In genomic region chr13:106799731-106800335, GRCh38 we compare ENCODE assay signal across 2 cellular contexts.
TF ChIP-seq lines count a peak whose summit lies in the region.

No MANE protein-coding gene starts in this region.

TF ChIP-seq in H1, 55 proteins besides CTCF, POLR2A, EP300 and RAD21:
- TF ChIP-seq NANOG (IDR thresholded peaks at IDR 0.05; ENCODE audit: insufficient read depth, low read depth, low read length, poor library complexity, severe bottlenecking), result no peak
- TF ChIP-seq GABPA (IDR thresholded peaks at IDR 0.05; ENCODE audit: borderline replicate concordance, insufficient read depth, low read length), result no peak
- TF ChIP-seq POLR2AphosphoS5 (IDR thresholded peaks at IDR 0.05; ENCODE audit: low read depth, low read length), result no peak
- TF ChIP-seq, protein P1, sequence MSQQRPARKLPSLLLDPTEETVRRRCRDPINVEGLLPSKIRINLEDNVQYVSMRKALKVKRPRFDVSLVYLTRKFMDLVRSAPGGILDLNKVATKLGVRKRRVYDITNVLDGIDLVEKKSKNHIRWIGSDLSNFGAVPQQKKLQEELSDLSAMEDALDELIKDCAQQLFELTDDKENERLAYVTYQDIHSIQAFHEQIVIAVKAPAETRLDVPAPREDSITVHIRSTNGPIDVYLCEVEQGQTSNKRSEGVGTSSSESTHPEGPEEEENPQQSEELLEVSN (IDR thresholded peaks at IDR 0.05), result no peak
- no peak for TF ChIP-seq KDM1A (IDR thresholded peaks at IDR 0.05; ENCODE audit: borderline replicate concordance, low read length)
- no peak for TF ChIP-seq POU5F1 (IDR thresholded peaks at IDR 0.05; ENCODE audit: low read depth, low read length)
- no peak for TF ChIP-seq EZH2 (IDR thresholded peaks at IDR 0.05; ENCODE audit: low read depth, low read length, severe bottlenecking)
- no peak for TF ChIP-seq SP1 (IDR thresholded peaks at IDR 0.05; ENCODE audit: low read depth, low read length)
- TF ChIP-seq YY1 (IDR thresholded peaks at IDR 0.05; ENCODE audit: low read depth, low read length), result no peak
- no peak for TF ChIP-seq ZNF274 (IDR thresholded peaks at IDR 0.05; ENCODE audit: borderline replicate concordance, extremely low read depth, low read length)
- no peak for TF ChIP-seq HDAC6 (IDR thresholded peaks at IDR 0.05; ENCODE audit: low read depth, low read length)
- TF ChIP-seq EGR1 (IDR thresholded peaks at IDR 0.05; ENCODE audit: borderline replicate concordance, low read depth, low read length), result no peak
- no peak for TF ChIP-seq HDAC2 (IDR thresholded peaks at IDR 0.05; ENCODE audit: borderline replicate concordance in 1 of 2, low read depth in 2 of 2, low read length in 2 of 2)
- TF ChIP-seq JUN (IDR thresholded peaks at IDR 0.05; ENCODE audit: low read depth, low read length), result no peak
- TF ChIP-seq GTF2F1 (IDR thresholded peaks at IDR 0.05; ENCODE audit: borderline replicate concordance, low read depth, low read length), result no peak
- no peak for TF ChIP-seq SP4 (IDR thresholded peaks at IDR 0.05; ENCODE audit: low read length)
- no peak for TF ChIP-seq SAP30 (IDR thresholded peaks at IDR 0.05; ENCODE audit: insufficient read depth, insufficient replicate concordance, low read length)
- no peak for TF ChIP-seq RBBP5 (IDR thresholded peaks at IDR 0.05; ENCODE audit: borderline replicate concordance, low read depth, low read length)

TF ChIP-seq in SK-N-SH, 30 proteins besides CTCF, POLR2A, EP300 and RAD21:
- TF ChIP-seq RCOR1 (IDR thresholded peaks at IDR 0.05; ENCODE audit: low read length), result no peak
- no peak for TF ChIP-seq MEF2A (IDR thresholded peaks at IDR 0.05; ENCODE audit: borderline replicate concordance, low read depth)
- TF ChIP-seq RFX5 (IDR thresholded peaks at IDR 0.05; ENCODE audit: low read length), result no peak
- no peak for TF ChIP-seq FOSL2 (IDR thresholded peaks at IDR 0.05; ENCODE audit: borderline replicate concordance, low read depth)
- no peak for TF ChIP-seq ZBTB33 (IDR thresholded peaks at IDR 0.05; ENCODE audit: borderline replicate concordance, low read depth)
- no peak for TF ChIP-seq RXRA (IDR thresholded peaks at IDR 0.05; ENCODE audit: borderline replicate concordance, low read depth)
- no peak for TF ChIP-seq MXI1 (IDR thresholded peaks at IDR 0.05; ENCODE audit: low read depth, low read length)
- no peak for TF ChIP-seq SMC3 (IDR thresholded peaks at IDR 0.05; ENCODE audit: low read depth, low read length)
- TF ChIP-seq SIN3A (IDR thresholded peaks at IDR 0.05; ENCODE audit: borderline replicate concordance, low read depth, low read length), result no peak
- TF ChIP-seq, protein P2, sequence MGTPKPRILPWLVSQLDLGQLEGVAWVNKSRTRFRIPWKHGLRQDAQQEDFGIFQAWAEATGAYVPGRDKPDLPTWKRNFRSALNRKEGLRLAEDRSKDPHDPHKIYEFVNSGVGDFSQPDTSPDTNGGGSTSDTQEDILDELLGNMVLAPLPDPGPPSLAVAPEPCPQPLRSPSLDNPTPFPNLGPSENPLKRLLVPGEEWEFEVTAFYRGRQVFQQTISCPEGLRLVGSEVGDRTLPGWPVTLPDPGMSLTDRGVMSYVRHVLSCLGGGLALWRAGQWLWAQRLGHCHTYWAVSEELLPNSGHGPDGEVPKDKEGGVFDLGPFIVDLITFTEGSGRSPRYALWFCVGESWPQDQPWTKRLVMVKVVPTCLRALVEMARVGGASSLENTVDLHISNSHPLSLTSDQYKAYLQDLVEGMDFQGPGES (IDR thresholded peaks at IDR 0.05; ENCODE audit: low read depth, low read length), result no peak
- no peak for TF ChIP-seq USF2 (IDR thresholded peaks at IDR 0.05; ENCODE audit: borderline replicate concordance, low read depth, low read length)
- no peak for TF ChIP-seq CHD2 (IDR thresholded peaks at IDR 0.05; ENCODE audit: low read length, partially characterized antibody)
- TF ChIP-seq TEAD4 (IDR thresholded peaks at IDR 0.05; ENCODE audit: borderline replicate concordance, insufficient read depth), result no peak
- TF ChIP-seq EZH2phosphoT487 (IDR thresholded peaks at IDR 0.05; ENCODE audit: borderline replicate concordance, low read depth), result no peak
- TF ChIP-seq POLR2AphosphoS5 (IDR thresholded peaks at IDR 0.05; ENCODE audit: low read depth, low read length), result no peak
- TF ChIP-seq FOXJ3 (CRISPR knock-in tag; IDR thresholded peaks at IDR 0.05), result no peak
- no peak for TF ChIP-seq JUND (IDR thresholded peaks at IDR 0.05)
- TF ChIP-seq ELF1 (IDR thresholded peaks at IDR 0.05), result no peak
- TF ChIP-seq, protein P3, sequence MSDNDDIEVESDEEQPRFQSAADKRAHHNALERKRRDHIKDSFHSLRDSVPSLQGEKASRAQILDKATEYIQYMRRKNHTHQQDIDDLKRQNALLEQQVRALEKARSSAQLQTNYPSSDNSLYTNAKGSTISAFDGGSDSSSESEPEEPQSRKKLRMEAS (IDR thresholded peaks at IDR 0.05; ENCODE audit: low read depth), result no peak
